In the genomic region with DNA sequence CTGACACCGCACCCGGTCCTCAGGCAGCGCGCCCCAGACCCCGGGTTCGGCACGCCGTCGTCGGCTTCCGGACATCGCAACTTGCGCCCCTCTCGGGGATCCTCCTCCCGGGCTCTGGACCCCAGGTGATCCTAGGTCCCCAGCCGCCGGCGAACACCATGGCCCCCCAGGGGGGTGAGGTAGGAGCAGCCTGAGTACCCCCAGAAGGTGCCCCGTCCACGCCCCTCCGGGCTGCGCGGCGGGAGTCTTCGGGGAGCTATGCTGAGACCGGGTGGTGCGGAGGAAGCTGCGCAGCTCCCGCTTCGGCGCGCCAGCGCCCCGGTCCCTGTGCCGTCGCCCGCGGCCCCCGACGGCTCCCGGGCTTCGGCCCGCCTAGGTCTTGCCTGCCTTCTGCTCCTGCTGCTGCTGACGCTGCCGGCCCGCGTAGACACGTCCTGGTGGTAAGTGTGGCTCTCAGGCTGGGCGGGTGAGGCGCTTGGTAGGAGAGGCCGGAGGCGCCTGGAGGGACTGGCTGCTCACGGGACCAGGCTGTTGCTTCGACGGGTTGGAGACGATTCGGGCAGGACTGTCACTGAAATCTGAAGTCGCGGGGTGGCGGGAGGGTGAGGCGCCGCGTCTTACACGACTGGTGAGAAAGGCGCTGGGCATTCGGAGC, we compare ENCODE assay signal across 10 cellular contexts. TPM values are rescaled to one million over a fixed set of nuclear protein-coding genes. Genes with fewer than 3 reads are reported as not detected.
DNase-seq lines count a peak whose midpoint lies in the region; TF ChIP-seq lines count a peak whose summit lies in the region.
"Had no signal": no experiment of that assay in that cellular context is flagged by ENCODE, and none has a peak within 500 bp of the region (broad histone marks: within the 10 kb centered on the region; RNA-seq: fewer than 3 reads in every experiment).

No MANE protein-coding gene starts in this region.

- H3K36me3 Mint-ChIP-seq in activated CD4-positive, alpha-beta T cell treated with anti-CD3 and anti-CD28 coated beads, Interleukin-2, amount 10 ng/mL, durations not matched to agents 7 days and 5 days (ENCODE audit: low read depth), result no peaks in the 10 kb centered on the region

- H3K9me3 Mint-ChIP-seq in activated CD4-positive, alpha-beta T cell treated with anti-CD3 and anti-CD28 coated beads, Interleukin-2, amount 10 ng/mL, durations not matched to agents 7 days and 5 days, result no peaks in the 10 kb centered on the region

- H3K9me3 ChIP-seq in esophagus muscularis mucosa, result no peaks in the 10 kb centered on the region
- H3K9me3 ChIP-seq in neutrophil, result no peaks in the 10 kb centered on the region

- TF ChIP-seq CTCF in esophagus muscularis mucosa (IDR thresholded peaks at IDR 0.05), result no peak
- TF ChIP-seq CTCF in neutrophil (IDR thresholded peaks at IDR 0.05), result no peak

- H3K4me1 ChIP-seq in esophagus muscularis mucosa (peaks cover 14 to 30% (median 21%) of the 10 kb centered on the region in 4 donors), neutrophil (ENCODE audit: control insufficient read depth in 1 of 2, insufficient read depth in 1 of 2, low read depth in 1 of 2, low read length in 1 of 2) (peaks cover 12 to 16% of the 10 kb centered on the region in 2 experiments)

- H3K27ac Mint-ChIP-seq in activated CD4-positive, alpha-beta T cell treated with anti-CD3 and anti-CD28 coated beads, Interleukin-2, amount 10 ng/mL, durations not matched to agents 7 days and 5 days, result no peak overlapping the region

- H3K4me1 Mint-ChIP-seq in activated CD4-positive, alpha-beta T cell treated with anti-CD3 and anti-CD28 coated beads, Interleukin-2, amount 10 ng/mL, durations not matched to agents 7 days and 5 days, result peaks cover 5% of the 10 kb centered on the region

- H3K27ac ChIP-seq in esophagus muscularis mucosa (replicated peaks in 1 of 4) (peak overlapping the region in 2 of 4 donors; percentile 21 to 25), neutrophil (no peak overlapping the region)
- H3K27ac ChIP-seq: C4-2B had no signal

- H3K36me3 ChIP-seq in esophagus muscularis mucosa (no peaks in the 10 kb centered on the region), neutrophil (no peaks in the 10 kb centered on the region)

- 80% methylated on average over 3 of the region's 66 CpGs for whole genome bisulfite sequencing in esophagus muscularis mucosa

- CTCF ChIA-PET in activated CD4-positive, alpha-beta T cell treated with anti-CD3 and anti-CD28 coated beads, Interleukin-2, amount 10 ng/mL, durations not matched to agents 7 days and 5 days (lab: Charles Lee), result no interaction called here

- TF ChIP-seq EP300 in esophagus muscularis mucosa (IDR thresholded peaks at IDR 0.05), result no peak

- peak overlapping the region; percentile 57 to 72 (median 58) for H3K4me3 ChIP-seq in esophagus muscularis mucosa
- peak overlapping the region; percentile 20 to 44 for H3K4me3 ChIP-seq in neutrophil (ENCODE audit: low read depth in 1 of 2, low read length in 1 of 2)

- H3K27me3 ChIP-seq in esophagus muscularis mucosa, result peaks cover 0 to 56% (median 16%) of the 10 kb centered on the region in 4 donors
- peaks cover 100% of the 10 kb centered on the region for H3K27me3 ChIP-seq in neutrophil

- intact Hi-C loops in esophagus muscularis mucosa (cut with DNase I), result no loop called here

- DNase-seq in NCI-H146 (lab: John Stamatoyannopoulos, UW), result peak; percentile 12
- DNase-seq in NCI-H146 treated with DMSO at 0.1 percent for 48 hours (lab: John Stamatoyannopoulos, UW; ENCODE audit: unreplicated experiment), result no peak
- DNase-seq in activated CD4-positive, alpha-beta T cell treated with anti-CD3 and anti-CD28 coated beads, Interleukin-2, amount 10 ng/mL, durations not matched to agents 7 days and 5 days, result no peak
- no peak for DNase-seq in esophagus muscularis mucosa (ENCODE audit: extremely low spot score)
- no peak for DNase-seq in hepatic stellate cell (ENCODE audit: low spot score)
- no peak for DNase-seq in NCI-H774 (lab: John Stamatoyannopoulos, UW)
- DNase-seq in cortex of kidney (lab: John Stamatoyannopoulos, UW), result no peak

- H3K4me3 Mint-ChIP-seq in activated CD4-positive, alpha-beta T cell treated with anti-CD3 and anti-CD28 coated beads, Interleukin-2, amount 10 ng/mL, durations not matched to agents 7 days and 5 days, result peak overlapping the region; percentile 48

- TF ChIP-seq POLR2A in esophagus muscularis mucosa (IDR thresholded peaks at IDR 0.05; ENCODE audit: low read depth), result no peak

- H3K27me3 Mint-ChIP-seq in activated CD4-positive, alpha-beta T cell treated with anti-CD3 and anti-CD28 coated beads, Interleukin-2, amount 10 ng/mL, durations not matched to agents 7 days and 5 days, result peaks cover 48% of the 10 kb centered on the region

- POLR2A ChIA-PET in activated CD4-positive, alpha-beta T cell treated with anti-CD3 and anti-CD28 coated beads, Interleukin-2, amount 10 ng/mL, durations not matched to agents 7 days and 5 days (lab: Charles Lee), result no interaction called here

RNA-seq across cellular contexts. Expression of a gene that starts 0.4 kb away (rescaled TPM):
- not detected for total RNA-seq in activated CD4-positive, alpha-beta T cell treated with anti-CD3 and anti-CD28 coated beads, Interleukin-2, amount 10 ng/mL, durations not matched to agents 7 days and 5 days
- total RNA-seq in esophagus muscularis mucosa, result 1 to 10 TPM; 2.7 to 6.3 (median 3.8) TPM
- total RNA-seq: activated CD8-positive, alpha-beta memory T cell treated with anti-CD3 and anti-CD28 coated beads for 36 hours had no signal
